In the genomic region with DNA sequence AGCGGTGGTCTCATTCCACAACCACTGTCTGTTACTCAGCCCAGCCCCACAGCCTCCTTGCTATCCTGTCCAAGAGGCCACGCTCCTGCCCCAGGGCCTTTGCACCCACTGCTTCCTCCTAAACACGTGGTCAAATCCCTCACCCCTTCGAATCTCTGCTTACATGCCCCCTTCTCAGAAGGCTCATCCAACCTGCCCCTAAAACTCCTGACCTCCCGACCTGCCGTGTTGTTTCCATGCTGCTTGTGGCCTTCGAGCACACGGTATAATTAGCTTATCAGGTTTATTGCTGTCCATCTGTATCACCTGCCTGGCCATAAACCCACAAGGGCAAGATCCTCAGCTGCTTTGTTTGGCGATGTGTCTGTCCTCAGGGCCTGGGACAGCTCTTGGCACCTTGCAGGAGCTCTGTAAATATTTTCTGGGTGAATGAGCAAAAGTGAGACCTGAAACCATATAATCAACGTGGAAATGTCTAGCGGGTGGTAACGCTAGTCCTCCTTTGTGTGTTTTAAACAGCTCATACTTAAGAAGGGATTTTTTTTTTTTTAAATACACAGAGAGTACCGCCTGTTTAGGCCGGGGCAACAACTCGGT, we compare ENCODE assay signal across 12 cellular contexts. TPM values are rescaled to one million over a fixed set of nuclear protein-coding genes. Genes with fewer than 3 reads are reported as not detected.
A peak's percentile ranks its signal among the peaks of the same experiment; 100 is the strongest.
DNase-seq lines count a peak whose midpoint lies in the region; ATAC-seq and TF ChIP-seq lines count a peak whose summit lies in the region.
"Had no signal": no experiment of that assay in that cellular context is flagged by ENCODE, and none has a peak within 500 bp of the region (broad histone marks: within the 10 kb centered on the region; RNA-seq: fewer than 3 reads in every experiment).

No MANE protein-coding gene starts in this region.

- in situ Hi-C loops in brain microvascular endothelial cell (cut with HindIII; ENCODE audit: low pct_ligation_motif_present, low sequenced_read_pairs), result no loop called here

- ATAC-seq in GM21381 (IDR thresholded peaks at IDR 0.05; ENCODE audit: unreplicated experiment), result peak; percentile 53
- no peak for ATAC-seq in esophagus mucosa

- no peaks in the 10 kb centered on the region; the same call in 1 of the 2 replicates for H3K4me1 ChIP-seq in BE2C
- H3K4me1 ChIP-seq: prostate gland had no signal

- H3K36me3 Mint-ChIP-seq in activated T-helper 1 cell treated with anti-CD3 and anti-CD28 coated beads, Interleukin-12 subunit alpha, Interleukin-12 subunit beta, Interleukin-2, Interleukin-4 antibody, amounts not matched to agents 30 ng/mL and 10 ng/mL and 1 ng/mL, durations not matched to agents 14 hours and 24 hours and 36 hours (ENCODE audit: low read depth), result no peaks in the 10 kb centered on the region
- H3K36me3 Mint-ChIP-seq: CD4-positive, alpha-beta memory T cell; immature natural killer cell had no signal

- no peak overlapping the region for H3K4me3 Mint-ChIP-seq in activated T-helper 1 cell treated with anti-CD3 and anti-CD28 coated beads, Interleukin-12 subunit alpha, Interleukin-12 subunit beta, Interleukin-2, Interleukin-4 antibody, amounts not matched to agents 30 ng/mL and 10 ng/mL and 1 ng/mL, durations not matched to agents 14 hours and 24 hours and 36 hours
- H3K4me3 Mint-ChIP-seq: CD4-positive, alpha-beta memory T cell; immature natural killer cell had no signal

- H3K27ac ChIP-seq in brain microvascular endothelial cell, result no peak overlapping the region

- H3K27me3 ChIP-seq in brain microvascular endothelial cell (replicated peaks), result no peaks in the 10 kb centered on the region
- H3K27me3 ChIP-seq in BE2C, result no peaks in the 10 kb centered on the region

- intact Hi-C loops in activated T-helper 1 cell treated with anti-CD3 and anti-CD28 coated beads, Interleukin-12 subunit alpha, Interleukin-12 subunit beta, Interleukin-2, Interleukin-4 antibody, amounts not matched to agents 30 ng/mL and 10 ng/mL and 1 ng/mL, durations not matched to agents 14 hours and 24 hours and 36 hours (cut with micrococcal nuclease), result no loop called here

- DNase-seq in DMS153 (lab: John Stamatoyannopoulos, UW) (peak; percentile 66), NCI-H2107 treated with DMSO at 0.1 percent for 48 hours (lab: John Stamatoyannopoulos, UW; ENCODE audit: unreplicated experiment) (peak; percentile 80), kidney tubule cell (ENCODE audit: low spot score) (peak; percentile 21), brain microvascular endothelial cell (no peak), BE2C (no peak)
- no peak for DNase-seq in activated T-helper 1 cell treated with anti-CD3 and anti-CD28 coated beads, Interleukin-12 subunit alpha, Interleukin-12 subunit beta, Interleukin-2, Interleukin-4 antibody, amounts not matched to agents 30 ng/mL and 10 ng/mL and 1 ng/mL, durations not matched to agents 14 hours and 24 hours and 36 hours (ENCODE audit: low spot score)
- DNase-seq: CD4-positive, alpha-beta memory T cell; immature natural killer cell; NCI-H1694 treated with DMSO at 0.1 percent for 48 hours had no signal

- no peaks in the 10 kb centered on the region for H3K27me3 Mint-ChIP-seq in activated T-helper 1 cell treated with anti-CD3 and anti-CD28 coated beads, Interleukin-12 subunit alpha, Interleukin-12 subunit beta, Interleukin-2, Interleukin-4 antibody, amounts not matched to agents 30 ng/mL and 10 ng/mL and 1 ng/mL, durations not matched to agents 14 hours and 24 hours and 36 hours (ENCODE audit: insufficient read depth)
- H3K27me3 Mint-ChIP-seq: CD4-positive, alpha-beta memory T cell had no signal

- no peaks in the 10 kb centered on the region for H3K4me1 Mint-ChIP-seq in activated T-helper 1 cell treated with anti-CD3 and anti-CD28 coated beads, Interleukin-12 subunit alpha, Interleukin-12 subunit beta, Interleukin-2, Interleukin-4 antibody, amounts not matched to agents 30 ng/mL and 10 ng/mL and 1 ng/mL, durations not matched to agents 14 hours and 24 hours and 36 hours (ENCODE audit: low read depth)
- H3K4me1 Mint-ChIP-seq: CD4-positive, alpha-beta memory T cell; immature natural killer cell had no signal

- no peak overlapping the region for H3K27ac Mint-ChIP-seq in activated T-helper 1 cell treated with anti-CD3 and anti-CD28 coated beads, Interleukin-12 subunit alpha, Interleukin-12 subunit beta, Interleukin-2, Interleukin-4 antibody, amounts not matched to agents 30 ng/mL and 10 ng/mL and 1 ng/mL, durations not matched to agents 14 hours and 24 hours and 36 hours
- H3K27ac Mint-ChIP-seq: immature natural killer cell had no signal

- H3K9me3 Mint-ChIP-seq in activated T-helper 1 cell treated with anti-CD3 and anti-CD28 coated beads, Interleukin-12 subunit alpha, Interleukin-12 subunit beta, Interleukin-2, Interleukin-4 antibody, amounts not matched to agents 30 ng/mL and 10 ng/mL and 1 ng/mL, durations not matched to agents 14 hours and 24 hours and 36 hours, result peaks cover 6% of the 10 kb centered on the region
- H3K9me3 Mint-ChIP-seq: immature natural killer cell had no signal

- H3K9me3 ChIP-seq in BE2C, result no peaks in the 10 kb centered on the region; the same call in 1 of the 2 replicates
- H3K9me3 ChIP-seq: prostate gland had no signal

- TF ChIP-seq CTCF in brain microvascular endothelial cell (IDR thresholded peaks at IDR 0.05; ENCODE audit: low read depth, low read length, missing control alignments) (no peak), BE2C (IDR thresholded peaks at IDR 0.05; ENCODE audit: low read depth, low read length) (no peak)

- H3K36me3 ChIP-seq in brain microvascular endothelial cell (replicated peaks) (no peaks in the 10 kb centered on the region), BE2C (peaks cover 10% of the 10 kb centered on the region)
- H3K36me3 ChIP-seq: prostate gland had no signal

- H3K4me3 ChIP-seq in brain microvascular endothelial cell (ENCODE audit: low read depth, low read length) (no peak overlapping the region), BE2C (ENCODE audit: low read depth, low read length) (no peak overlapping the region)
- H3K4me3 ChIP-seq: prostate gland had no signal

RNA-seq across cellular contexts. Expression of a gene that starts 36.0 kb away (rescaled TPM):
- total RNA-seq in activated T-helper 1 cell treated with anti-CD3 and anti-CD28 coated beads, Interleukin-12 subunit alpha, Interleukin-12 subunit beta, Interleukin-2, Interleukin-4 antibody, amounts not matched to agents 30 ng/mL and 10 ng/mL and 1 ng/mL, durations not matched to agents 14 hours and 24 hours and 36 hours, result 17.9 and 18.5 TPM in 2 replicates
- 107 TPM for polyA plus RNA-seq in BE2C (2012; ENCODE audit: insufficient read depth, insufficient read length, low read depth)
- 10.2 TPM for total RNA-seq in esophagus mucosa

Comparison
In these comparisons a context has a peak if more than half of its experiments do, and no peak if none do; other contexts are left out.
1. DNase-seq: peak in DMS153 (single experiment), NCI-H2107 treated with DMSO at 0.1 percent for 48 hours (single experiment) and kidney tubule cell (single experiment); none in brain microvascular endothelial cell (single experiment), activated T-helper 1 cell treated with anti-CD3 and anti-CD28 coated beads, Interleukin-12 subunit alpha, Interleukin-12 subunit beta, Interleukin-2, Interleukin-4 antibody, amounts not matched to agents 30 ng/mL and 10 ng/mL and 1 ng/mL, durations not matched to agents 14 hours and 24 hours and 36 hours (single experiment) and BE2C (single experiment).